ENCODE assay signal across 8 cellular contexts in genomic region chr6:7051780-7052440, GRCh38. TPM values are rescaled to one million over a fixed set of nuclear protein-coding genes. Genes with fewer than 3 reads are reported as not detected.
DNase-seq lines count a peak whose midpoint lies in the region; ATAC-seq and TF ChIP-seq lines count a peak whose summit lies in the region.

No MANE protein-coding gene starts in this region.

- TF ChIP-seq CTCF in thyroid gland (IDR thresholded peaks at IDR 0.05) = no peak

- POLR2A ChIA-PET in CD4-positive, alpha-beta memory T cell (lab: Charles Lee; ENCODE audit: partially characterized antibody) = interaction anchor here (0.7 to 2.9 kb wide), 6 partner anchors 15 to 86 kb away, joined by 3 to 14 read pairs (median 4); partner anchors contain the start of gene RREB1
- POLR2A ChIA-PET in activated CD8-positive, alpha-beta T cell treated with anti-CD3 and anti-CD28 coated beads, Interleukin-2, amount 10 ng/mL, durations not matched to agents 7 days and 5 days (lab: Charles Lee) = interaction anchor here (2.5 kb wide), 1 partner anchor 57 kb away, joined by 7 read pairs; the partner anchor contains the start of gene RREB1

- H3K4me3 Mint-ChIP-seq in CD4-positive, alpha-beta memory T cell = peak overlapping the region; percentile 52 to 83 (median 70)
- H3K4me3 Mint-ChIP-seq in activated CD8-positive, alpha-beta T cell treated with anti-CD3 and anti-CD28 coated beads, Interleukin-2, amount 10 ng/mL, durations not matched to agents 7 days and 5 days = peak overlapping the region; percentile 34

- intact Hi-C loops in CD4-positive, alpha-beta memory T cell (cut with micrococcal nuclease) = loop anchor here (2.0 to 5.0 kb wide), 3 partner anchors 35 to 85 kb away; partner anchors contain the start of gene RREB1
- intact Hi-C loops in thyroid gland (cut with DNase I) = loop anchor here (10.0 kb wide), 1 partner anchor 53 kb away; the partner anchor contains the start of gene RREB1

- H3K27me3 Mint-ChIP-seq in CD4-positive, alpha-beta memory T cell = no peaks in the 10 kb centered on the region
- peaks cover 22% of the 10 kb centered on the region for H3K27me3 Mint-ChIP-seq in activated CD8-positive, alpha-beta T cell treated with anti-CD3 and anti-CD28 coated beads, Interleukin-2, amount 10 ng/mL, durations not matched to agents 7 days and 5 days (ENCODE audit: low read depth)

- peaks cover 8% of the 10 kb centered on the region for H3K4me1 ChIP-seq in CD4-positive, alpha-beta memory T cell (ENCODE audit: insufficient read depth, low read length)
- H3K4me1 ChIP-seq in thyroid gland = peaks cover 0 to 26% of the 10 kb centered on the region in 2 donors

- CTCF ChIA-PET in CD4-positive, alpha-beta memory T cell (lab: Charles Lee; ENCODE audit: partially characterized antibody) = interaction anchor here (2.0 kb wide), 1 partner anchor 55 kb away, joined by 4 read pairs; no protein-coding TSS in a partner anchor
- CTCF ChIA-PET in activated CD8-positive, alpha-beta T cell treated with anti-CD3 and anti-CD28 coated beads, Interleukin-2, amount 10 ng/mL, durations not matched to agents 7 days and 5 days (lab: Charles Lee) = no interaction called here

- H3K9me3 Mint-ChIP-seq in CD4-positive, alpha-beta memory T cell = no peaks in the 10 kb centered on the region
- H3K9me3 Mint-ChIP-seq in activated CD8-positive, alpha-beta T cell treated with anti-CD3 and anti-CD28 coated beads, Interleukin-2, amount 10 ng/mL, durations not matched to agents 7 days and 5 days (ENCODE audit: insufficient read depth) = no peaks in the 10 kb centered on the region

- no peaks in the 10 kb centered on the region for H3K36me3 Mint-ChIP-seq in CD4-positive, alpha-beta memory T cell
- no peaks in the 10 kb centered on the region for H3K36me3 Mint-ChIP-seq in activated CD8-positive, alpha-beta T cell treated with anti-CD3 and anti-CD28 coated beads, Interleukin-2, amount 10 ng/mL, durations not matched to agents 7 days and 5 days (ENCODE audit: low read depth)

- DNase-seq in CD4-positive, alpha-beta memory T cell = peak; percentile 57 to 69 (median 60)
- DNase-seq in NCI-H1105 treated with DMSO at 0.1 percent for 48 hours (lab: John Stamatoyannopoulos, UW) (peak; percentile 67), epithelial cell of prostate (ENCODE audit: low read depth, low spot score) (no peak), myocyte (ENCODE audit: low read depth) (peak; percentile 86), thyroid gland (peak; percentile 74 to 78), NCI-H2107 treated with DMSO at 0.1 percent for 48 hours (lab: John Stamatoyannopoulos, UW; ENCODE audit: unreplicated experiment) (no peak)
- DNase-seq in activated CD8-positive, alpha-beta T cell treated with anti-CD3 and anti-CD28 coated beads, Interleukin-2, amount 10 ng/mL, durations not matched to agents 7 days and 5 days = peak; percentile 54

- peak overlapping the region; percentile 23 to 59 for H3K4me3 ChIP-seq in CD4-positive, alpha-beta memory T cell (ENCODE audit: low read length in 2 of 2)
- peak overlapping the region; percentile 58 to 72 (median 67) for H3K4me3 ChIP-seq in thyroid gland (replicated peaks in 1 of 3)

- peak; percentile 53 for ATAC-seq in GM21526 (IDR thresholded peaks at IDR 0.05; ENCODE audit: low FRiP score, unreplicated experiment)
- peak; percentile 75 for ATAC-seq in activated CD8-positive, alpha-beta T cell treated with anti-CD3 and anti-CD28 coated beads, Interleukin-2, amount 10 ng/mL, durations not matched to agents 7 days and 5 days

- H3K36me3 ChIP-seq in CD4-positive, alpha-beta memory T cell (ENCODE audit: insufficient read depth, low read length) = no peaks in the 10 kb centered on the region
- H3K36me3 ChIP-seq in thyroid gland = no peaks in the 10 kb centered on the region

- 0 to 1% methylated on average over 12 to 21 of the region's 58 CpGs for WGBS in thyroid gland, 2 donors

- no peaks in the 10 kb centered on the region for H3K9me3 ChIP-seq in CD4-positive, alpha-beta memory T cell (ENCODE audit: control insufficient read depth in 1 of 2, low read length in 2 of 2)
- H3K9me3 ChIP-seq in thyroid gland = no peaks in the 10 kb centered on the region

- H3K27ac ChIP-seq in CD4-positive, alpha-beta memory T cell (ENCODE audit: low read depth, low read length) = peak overlapping the region; percentile 25
- H3K27ac ChIP-seq in epithelial cell of prostate (peak overlapping the region; percentile 86), thyroid gland (peak overlapping the region; percentile 88 to 97 (median 95))

- peak in 1 of 2 donors; percentile 65 for TF ChIP-seq POLR2A in thyroid gland (IDR thresholded peaks at IDR 0.05)

- peaks cover 2 to 13% (median 9%) of the 10 kb centered on the region in 4 donors for H3K4me1 Mint-ChIP-seq in CD4-positive, alpha-beta memory T cell
- H3K4me1 Mint-ChIP-seq in activated CD8-positive, alpha-beta T cell treated with anti-CD3 and anti-CD28 coated beads, Interleukin-2, amount 10 ng/mL, durations not matched to agents 7 days and 5 days (ENCODE audit: low read depth) = peaks cover 6% of the 10 kb centered on the region

- H3K27ac Mint-ChIP-seq in CD4-positive, alpha-beta memory T cell = peak overlapping the region in 1 of 7 donors; percentile 57
- H3K27ac Mint-ChIP-seq in activated CD8-positive, alpha-beta T cell treated with anti-CD3 and anti-CD28 coated beads, Interleukin-2, amount 10 ng/mL, durations not matched to agents 7 days and 5 days = no peak overlapping the region

- no peaks in the 10 kb centered on the region for H3K27me3 ChIP-seq in CD4-positive, alpha-beta memory T cell (ENCODE audit: insufficient read depth, low read length)
- no peaks in the 10 kb centered on the region for H3K27me3 ChIP-seq in thyroid gland

RNA-seq across cellular contexts. Expression of gene RREB1, which starts 55.9 kb away (rescaled TPM):
- total RNA-seq in CD4-positive, alpha-beta memory T cell = 10 to 100 TPM; 43.0 to 43.4 TPM
- polyA plus RNA-seq in CD4-positive, alpha-beta memory T cell = 1 to 10 TPM in 1 of 2 donors, under 1 TPM in 1; 0.50 to 7.4 TPM
- total RNA-seq in activated CD8-positive, alpha-beta T cell treated with anti-CD3 and anti-CD28 coated beads, Interleukin-2, amount 10 ng/mL, durations not matched to agents 7 days and 5 days = 10 to 100 TPM; 27.5 to 29.0 TPM
- total RNA-seq in myocyte = 19.6 and 26.4 TPM in 2 replicates
- polyA plus RNA-seq in myocyte (2012) = 8.0 TPM
- total RNA-seq in thyroid gland = 10 to 100 TPM; 48.0 to 91.3 (median 57.1) TPM

Comparison
In these comparisons a context has a peak if more than half of its experiments do, and no peak if none do; other contexts are left out.
1. DNase-seq: peak in CD4-positive, alpha-beta memory T cell (5 of 5), NCI-H1105 treated with DMSO at 0.1 percent for 48 hours (single experiment), activated CD8-positive, alpha-beta T cell treated with anti-CD3 and anti-CD28 coated beads, Interleukin-2, amount 10 ng/mL, durations not matched to agents 7 days and 5 days (single experiment), myocyte (single experiment) and thyroid gland (2 of 2); none in epithelial cell of prostate (single experiment) and NCI-H2107 treated with DMSO at 0.1 percent for 48 hours (single experiment).
2. H3K27ac ChIP-seq: peak in every context shown above with its lines; median percentile 95 in thyroid gland; 86 in epithelial cell of prostate; 25 in CD4-positive, alpha-beta memory T cell.